1 cellular context compared by ENCODE assay signal in the genomic region with DNA sequence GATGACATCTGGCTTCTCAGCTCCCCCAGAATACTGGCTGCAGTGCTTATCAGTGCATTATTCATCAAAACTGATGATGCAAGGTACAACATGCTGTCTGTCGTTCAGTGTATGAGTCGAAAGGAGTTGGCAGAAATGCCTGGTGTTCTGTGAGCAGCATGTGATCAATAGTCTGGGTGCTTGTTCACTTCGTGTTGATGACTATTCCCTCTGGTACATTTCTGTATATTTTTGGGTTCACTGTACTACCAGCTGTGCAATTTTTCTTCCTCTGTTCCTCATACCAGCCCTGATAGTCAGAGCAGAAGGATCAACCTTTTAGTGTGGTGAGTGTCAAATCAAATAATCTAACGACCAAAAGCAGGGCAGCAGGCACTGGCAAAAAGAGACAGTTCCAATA.
TF ChIP-seq lines count a peak whose summit lies in the region.

No MANE protein-coding gene starts in this region.

TF ChIP-seq in SK-N-SH, 30 proteins besides CTCF, POLR2A, EP300 and RAD21 (continued from another document):
- TF ChIP-seq TAF1 (IDR thresholded peaks at IDR 0.05; ENCODE audit: borderline replicate concordance, low read depth, low read length) (no peak), TEAD4 (IDR thresholded peaks at IDR 0.05; ENCODE audit: borderline replicate concordance, insufficient read depth) (no peak)
